8 cellular contexts compared by ENCODE assay signal in the genomic region with DNA sequence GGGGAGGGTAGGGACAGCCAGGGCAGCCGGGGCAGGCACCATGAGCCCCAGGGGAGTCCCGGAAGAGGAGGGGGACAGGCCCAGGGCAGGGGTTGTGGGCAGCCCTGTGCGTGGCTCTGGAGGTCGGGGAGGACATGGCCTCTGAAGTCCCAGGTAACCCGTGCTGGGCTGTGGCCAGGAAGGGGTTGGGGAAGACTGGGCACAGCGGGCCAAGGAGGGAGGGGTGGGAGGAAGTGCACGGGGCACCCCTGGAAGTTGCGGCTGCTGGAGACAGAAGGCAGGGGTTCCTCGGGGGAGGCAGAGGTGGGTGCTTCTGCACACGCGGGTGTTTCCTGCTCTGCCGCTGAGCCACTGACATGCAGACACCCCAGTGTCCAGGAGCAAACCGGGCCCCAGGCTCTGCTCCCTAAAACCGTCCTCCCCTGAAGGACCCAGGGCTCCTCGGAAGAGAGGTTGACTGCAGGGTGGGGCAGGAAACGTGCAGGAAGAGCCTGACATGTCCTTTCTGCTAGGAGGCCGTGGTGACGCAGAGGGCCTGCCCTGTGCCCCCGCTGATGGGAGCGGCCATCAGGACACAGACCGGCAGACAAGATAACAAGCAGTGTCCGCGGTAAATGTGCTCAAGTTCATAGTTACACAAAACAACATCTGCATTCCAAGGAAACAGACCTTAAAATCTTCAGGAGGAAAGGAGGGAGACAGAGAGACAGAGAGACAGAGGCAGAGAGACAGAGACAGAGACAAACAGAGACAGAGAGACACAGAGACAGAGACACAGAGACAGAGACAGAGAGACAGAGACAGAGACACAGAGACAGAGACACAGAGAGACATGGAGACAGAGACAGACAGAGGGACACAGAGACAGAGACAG. TPM values are rescaled to one million over a fixed set of nuclear protein-coding genes. Genes with fewer than 3 reads are reported as not detected.
A peak's percentile ranks its signal among the peaks of the same experiment; 100 is the strongest.
DNase-seq lines count a peak whose midpoint lies in the region; ATAC-seq, FAIRE-seq and TF ChIP-seq lines count a peak whose summit lies in the region.

No MANE protein-coding gene starts in this region.

- FAIRE-seq in GM18507 (lab: Jason Lieb, UNC), result peak; percentile 64

- H3K27me3 ChIP-seq in rectal smooth muscle tissue (ENCODE audit: control insufficient read depth, insufficient read depth, low read length), result no peaks in the 10 kb centered on the region

- H3K4me3 Mint-ChIP-seq in activated CD4-positive, alpha-beta memory T cell treated with anti-CD3 and anti-CD28 coated beads, Interleukin-2, amount 10 ng/mL, durations not matched to agents 7 days and 5 days, result peak overlapping the region; percentile 58

- H3K27me3 Mint-ChIP-seq in activated CD4-positive, alpha-beta memory T cell treated with anti-CD3 and anti-CD28 coated beads, Interleukin-2, amount 10 ng/mL, durations not matched to agents 7 days and 5 days, result peaks cover 2% of the 10 kb centered on the region

- POLR2A ChIA-PET in activated CD4-positive, alpha-beta memory T cell treated with anti-CD3 and anti-CD28 coated beads, Interleukin-2, amount 10 ng/mL, durations not matched to agents 7 days and 5 days (lab: Charles Lee), result interaction anchor here (1.5 kb wide), 1 partner anchor 8 kb away, joined by 7 read pairs; a partner anchor contains a TSS

- DNase-seq in GM18507 (ENCODE audit: extremely low spot score, insufficient read length, low read depth) (no peak), fibroblast of mammary gland (ENCODE audit: low read depth) (peak; percentile 25), A172 (ENCODE audit: low spot score) (no peak), HCEC 1CT (no peak), D341Med (ENCODE audit: low spot score) (no peak)
- DNase-seq in activated CD4-positive, alpha-beta memory T cell treated with anti-CD3 and anti-CD28 coated beads, Interleukin-2, amount 10 ng/mL, durations not matched to agents 7 days and 5 days, result peak; percentile 76

- CTCF ChIA-PET in activated CD4-positive, alpha-beta memory T cell treated with anti-CD3 and anti-CD28 coated beads, Interleukin-2, amount 10 ng/mL, durations not matched to agents 7 days and 5 days (lab: Charles Lee), result no interaction called here

- no peak for ATAC-seq in HG02588 (IDR thresholded peaks at IDR 0.05; ENCODE audit: unreplicated experiment)

- H3K36me3 Mint-ChIP-seq in activated CD4-positive, alpha-beta memory T cell treated with anti-CD3 and anti-CD28 coated beads, Interleukin-2, amount 10 ng/mL, durations not matched to agents 7 days and 5 days (ENCODE audit: low read depth), result no peaks in the 10 kb centered on the region

- H3K4me1 Mint-ChIP-seq in activated CD4-positive, alpha-beta memory T cell treated with anti-CD3 and anti-CD28 coated beads, Interleukin-2, amount 10 ng/mL, durations not matched to agents 7 days and 5 days, result peaks cover 64% of the 10 kb centered on the region

- H3K4me3 ChIP-seq in fibroblast of mammary gland (ENCODE audit: control insufficient read depth, low read depth, low read length) (no peak overlapping the region), rectal smooth muscle tissue (ENCODE audit: low read length) (peak overlapping the region; percentile 2)

- TF ChIP-seq CTCF in fibroblast of mammary gland (conservative IDR thresholded peaks at IDR 0.05; ENCODE audit: control insufficient read depth, insufficient read depth, low read depth, low read length), result no peak

- no peaks in the 10 kb centered on the region for H3K9me3 Mint-ChIP-seq in activated CD4-positive, alpha-beta memory T cell treated with anti-CD3 and anti-CD28 coated beads, Interleukin-2, amount 10 ng/mL, durations not matched to agents 7 days and 5 days

- no peak overlapping the region for H3K27ac ChIP-seq in rectal smooth muscle tissue (ENCODE audit: low read depth, low read length)

- H3K27ac Mint-ChIP-seq in activated CD4-positive, alpha-beta memory T cell treated with anti-CD3 and anti-CD28 coated beads, Interleukin-2, amount 10 ng/mL, durations not matched to agents 7 days and 5 days, result peak overlapping the region; percentile 93

- no peaks in the 10 kb centered on the region for H3K4me1 ChIP-seq in rectal smooth muscle tissue (ENCODE audit: control insufficient read depth, insufficient read depth, low read length)

- no peak overlapping the region for H3K9ac ChIP-seq in rectal smooth muscle tissue (ENCODE audit: low read length)

- no peaks in the 10 kb centered on the region for H3K36me3 ChIP-seq in rectal smooth muscle tissue (ENCODE audit: control insufficient read depth, insufficient read depth, low read length)

RNA-seq across cellular contexts. Expression of a gene that starts 5.7 kb away (rescaled TPM):
- under 1 TPM; 0.38 to 0.60 TPM for total RNA-seq in activated CD4-positive, alpha-beta memory T cell treated with anti-CD3 and anti-CD28 coated beads, Interleukin-2, amount 10 ng/mL, durations not matched to agents 7 days and 5 days
- not detected in 2 replicates for total RNA-seq in A172 (2014; rRNA removed; shearing (Covaris generic))

RNA-seq across cellular contexts. Expression of a gene that starts 8.4 kb away (rescaled TPM):
- total RNA-seq in activated CD4-positive, alpha-beta memory T cell treated with anti-CD3 and anti-CD28 coated beads, Interleukin-2, amount 10 ng/mL, durations not matched to agents 7 days and 5 days, result 100 to 1,000 TPM; 590 TPM
- 2.2 and 71.7 TPM in 2 replicates for total RNA-seq in A172 (2014; rRNA removed; shearing (Covaris generic))

RNA-seq across cellular contexts. Expression of a gene that starts 9.7 kb away (rescaled TPM):
- total RNA-seq in activated CD4-positive, alpha-beta memory T cell treated with anti-CD3 and anti-CD28 coated beads, Interleukin-2, amount 10 ng/mL, durations not matched to agents 7 days and 5 days, result not detected
- total RNA-seq in A172 (2014; rRNA removed; shearing (Covaris generic)), result 2.1 TPM in 1 of 2 replicates, not detected in the other

RNA-seq across cellular contexts. Expression of a gene that starts 47.2 kb away (rescaled TPM):
- total RNA-seq in activated CD4-positive, alpha-beta memory T cell treated with anti-CD3 and anti-CD28 coated beads, Interleukin-2, amount 10 ng/mL, durations not matched to agents 7 days and 5 days, result under 1 TPM; 0.08 TPM
- not detected in 2 replicates for total RNA-seq in A172 (2014; rRNA removed; shearing (Covaris generic))

Comparison
In these comparisons a context has a peak if more than half of its experiments do, and no peak if none do; other contexts are left out.
1. DNase-seq: peak in activated CD4-positive, alpha-beta memory T cell treated with anti-CD3 and anti-CD28 coated beads, Interleukin-2, amount 10 ng/mL, durations not matched to agents 7 days and 5 days (single experiment) and fibroblast of mammary gland (single experiment); none in GM18507 (single experiment), A172 (single experiment), HCEC 1CT (single experiment) and D341Med (single experiment).